8 cellular contexts compared by ENCODE assay signal in genomic region chr19:32675720-32676185, GRCh38. TPM values are rescaled to one million over a fixed set of nuclear protein-coding genes. Genes with fewer than 3 reads are reported as not detected.
A peak's percentile ranks its signal among the peaks of the same experiment; 100 is the strongest.
DNase-seq lines count a peak whose midpoint lies in the region; TF ChIP-seq lines count a peak whose summit lies in the region.

RGS9BP (plus strand) TSS chr19:32675848; CDS start chr19:32676264, 416 bp downstream.

- DNase-seq in Caco-2 (peak; percentile 83 to 86), HEK293T (ENCODE audit: extremely low spot score) (peak; percentile 78), NCI-H345 (lab: John Stamatoyannopoulos, UW) (peak; percentile 93), dorsolateral prefrontal cortex (peak; percentile 49 to 82 (median 74)), lower leg skin (ENCODE audit: low spot score in 2 of 2) (peak; percentile 75 to 97), NK-92 (lab: John Stamatoyannopoulos, UW; ENCODE audit: unreplicated experiment) (no peak)
- DNase-seq in activated CD4-positive, alpha-beta T cell treated with anti-CD3 and anti-CD28 coated beads, Interleukin-2, amount 10 ng/mL, durations not matched to agents 7 days and 5 days, result peak; percentile 66
- DNase-seq in stimulated activated CD4-positive, alpha-beta T cell treated with anti-CD3 and anti-CD28 coated beads, TNF-alpha, amount 100 ng/mL, for 1 hour (ENCODE audit: low read depth in 3 of 3, low spot score in 1 of 3), result peak; percentile 22 to 39 (median 30)

- H3K9me3 ChIP-seq in Caco-2, result no peaks in the 10 kb centered on the region

- H3K27me3 Mint-ChIP-seq in Caco-2 (ENCODE audit: insufficient read depth, unreplicated experiment), result no peaks in the 10 kb centered on the region
- H3K27me3 Mint-ChIP-seq in activated CD4-positive, alpha-beta T cell treated with anti-CD3 and anti-CD28 coated beads, Interleukin-2, amount 10 ng/mL, durations not matched to agents 7 days and 5 days, result peaks cover 19% of the 10 kb centered on the region

- H3K4me3 ChIP-seq in Caco-2 (ENCODE audit: low read depth, low read length), result peak within 1 kb of the TSS; percentile 90
- H3K4me3 ChIP-seq in dorsolateral prefrontal cortex, result peak within 1 kb of the TSS; percentile 73 to 99 (median 92)
- peak within 1 kb of the TSS; percentile 87 for H3K4me3 ChIP-seq in lower leg skin (ENCODE audit: low read depth, poor library complexity, severe bottlenecking)

- peak within 1 kb of the TSS; percentile 90 for H3K4me3 Mint-ChIP-seq in Caco-2 (ENCODE audit: unreplicated experiment)
- peak within 1 kb of the TSS; percentile 88 for H3K4me3 Mint-ChIP-seq in activated CD4-positive, alpha-beta T cell treated with anti-CD3 and anti-CD28 coated beads, Interleukin-2, amount 10 ng/mL, durations not matched to agents 7 days and 5 days

- CTCF ChIA-PET in Caco-2 (lab: Charles Lee), result no interaction called here
- CTCF ChIA-PET in HEK293T (lab: Yijun Ruan, JAX), result no interaction called here
- CTCF ChIA-PET in activated CD4-positive, alpha-beta T cell treated with anti-CD3 and anti-CD28 coated beads, Interleukin-2, amount 10 ng/mL, durations not matched to agents 7 days and 5 days (lab: Charles Lee), result interaction anchor here (0.6 kb wide), 1 partner anchor 96 kb away, joined by 3 read pairs; no protein-coding TSS in a partner anchor

- peak within 1 kb of the TSS in 49 of 59 donors; percentile 7 to 90 (median 77) for H3K27ac ChIP-seq in dorsolateral prefrontal cortex

- POLR2A ChIA-PET in Caco-2 (lab: Charles Lee) (interaction anchor here (1.5 kb wide), 1 partner anchor 16 kb away, joined by 5 read pairs; the partner anchor contains the start of gene NUDT19), HEK293T (lab: Yijun Ruan, JAX) (interaction anchor here (0.9 to 2.4 kb wide), 2 partner anchors 15 to 18 kb away, joined by 4 to 8 read pairs; partner anchors contain the start of gene NUDT19)
- POLR2A ChIA-PET in activated CD4-positive, alpha-beta T cell treated with anti-CD3 and anti-CD28 coated beads, Interleukin-2, amount 10 ng/mL, durations not matched to agents 7 days and 5 days (lab: Charles Lee), result interaction anchor here (1.1 kb wide), 1 partner anchor 16 kb away, joined by 3 read pairs; no protein-coding TSS in a partner anchor

- H3K9me3 Mint-ChIP-seq in Caco-2 (ENCODE audit: unreplicated experiment), result no peaks in the 10 kb centered on the region
- no peaks in the 10 kb centered on the region for H3K9me3 Mint-ChIP-seq in activated CD4-positive, alpha-beta T cell treated with anti-CD3 and anti-CD28 coated beads, Interleukin-2, amount 10 ng/mL, durations not matched to agents 7 days and 5 days

- 1% methylated on average over 21 to 40 of the region's 53 CpGs for WGBS in lower leg skin, 2 donors

- H3K4me1 Mint-ChIP-seq in Caco-2 (ENCODE audit: low read depth, unreplicated experiment), result peaks cover 30% of the 10 kb centered on the region
- peaks cover 34% of the 10 kb centered on the region for H3K4me1 Mint-ChIP-seq in activated CD4-positive, alpha-beta T cell treated with anti-CD3 and anti-CD28 coated beads, Interleukin-2, amount 10 ng/mL, durations not matched to agents 7 days and 5 days

- intact Hi-C loops in Caco-2 (cut with micrococcal nuclease; ENCODE audit: unreplicated experiment), result loop anchor here (1.0 to 10.0 kb wide), 3 partner anchors 16 to 271 kb away; partner anchors contain the start of genes DPY19L3 and NUDT19
- intact Hi-C loops in dorsolateral prefrontal cortex (cut with DNase I), result loop anchor here (2.0 to 10.0 kb wide), 4 partner anchors 15 to 289 kb away; partner anchors contain the start of genes NUDT19 (in 2 of the 2), DPY19L3 (in 1 of the 2) and PDCD5 (in 1 of the 2)
- intact Hi-C loops in lower leg skin (cut with DNase I; ENCODE audit: low total_unique reads), result no loop called here

- BruUV-seq in Caco-2 (replicated peaks; lab: Mats Ljungman, UMichigan), result no TSS peak

- TF ChIP-seq POLR2A in lower leg skin (IDR thresholded peaks at IDR 0.05), result no peak

- TF ChIP-seq CTCF in Caco-2 (IDR thresholded peaks at IDR 0.05; ENCODE audit: insufficient read depth in 1 of 2, low read depth in 1 of 2, low read length in 1 of 2, severe bottlenecking in 1 of 2, unreplicated experiment in 1 of 2) (no peak), dorsolateral prefrontal cortex (IDR thresholded peaks at IDR 0.05 in 54 of 56, conservative IDR thresholded peaks at IDR 0.05 in 2 of 56; ENCODE audit: low read depth in 1 of 56, partially characterized antibody in 56 of 56) (no peak), lower leg skin (IDR thresholded peaks at IDR 0.05) (no peak)

- H3K27me3 ChIP-seq in Caco-2 (replicated peaks; ENCODE audit: control insufficient read depth, insufficient read depth, low read length) (no peaks in the 10 kb centered on the region), dorsolateral prefrontal cortex (peaks cover 0 to 15% (median 4%) of the 10 kb centered on the region in 45 donors)

- H3K36me3 ChIP-seq in Caco-2 (ENCODE audit: control insufficient read depth, insufficient read depth, low read length), result 0 out of 2 replicates have a peak, but pooled peaks cover 2% of the 10 kb centered on the region

- H3K27ac Mint-ChIP-seq in Caco-2 (ENCODE audit: unreplicated experiment), result peak within 1 kb of the TSS; percentile 48
- H3K27ac Mint-ChIP-seq in activated CD4-positive, alpha-beta T cell treated with anti-CD3 and anti-CD28 coated beads, Interleukin-2, amount 10 ng/mL, durations not matched to agents 7 days and 5 days, result peak within 1 kb of the TSS; percentile 86

- H3K4me1 ChIP-seq in Caco-2, result peaks cover 9% of the 10 kb centered on the region

- H3K36me3 Mint-ChIP-seq in Caco-2 (ENCODE audit: insufficient read depth, unreplicated experiment), result peaks cover 15% of the 10 kb centered on the region
- H3K36me3 Mint-ChIP-seq in activated CD4-positive, alpha-beta T cell treated with anti-CD3 and anti-CD28 coated beads, Interleukin-2, amount 10 ng/mL, durations not matched to agents 7 days and 5 days (ENCODE audit: low read depth), result peaks cover 7% of the 10 kb centered on the region

TF ChIP-seq in HEK293T, 16 proteins besides CTCF, POLR2A, EP300 and RAD21:
- TF ChIP-seq PKNOX1 (IDR thresholded peaks at IDR 0.05) (no peak), BHLHE40 (IDR thresholded peaks at IDR 0.05; ENCODE audit: borderline replicate concordance) (no peak), ELF4 (IDR thresholded peaks at IDR 0.05) (no peak), ARNT (IDR thresholded peaks at IDR 0.05) (no peak), SUZ12 (IDR thresholded peaks at IDR 0.05) (no peak), LEF1 (IDR thresholded peaks at IDR 0.05; ENCODE audit: borderline replicate concordance) (no peak), TARDBP (IDR thresholded peaks at IDR 0.05) (no peak), ZNF384 (IDR thresholded peaks at IDR 0.05) (no peak), L3MBTL2 (conservative IDR thresholded peaks at IDR 0.05) (no peak)

RNA-seq across cellular contexts. Expression of gene RGS9BP, which starts in this region (rescaled TPM):
- 0.75 and 1.0 TPM in 2 replicates for total RNA-seq in Caco-2 (2022)
- total RNA-seq in activated CD4-positive, alpha-beta T cell treated with anti-CD3 and anti-CD28 coated beads, Interleukin-2, amount 10 ng/mL, durations not matched to agents 7 days and 5 days, result under 1 TPM; 0.35 TPM
- 1 to 10 TPM in 109 of 120 experiments, under 1 TPM in 11; 0.36 to 4.8 (median 1.8) TPM for total RNA-seq in dorsolateral prefrontal cortex
- 1 to 10 TPM; 1.0 to 2.9 (median 1.7) TPM for total RNA-seq in lower leg skin

Comparison
In these comparisons a context has a peak if more than half of its experiments do, and no peak if none do; other contexts are left out.
1. Peak in DNase-seq in activated CD4-positive, alpha-beta T cell treated with anti-CD3 and anti-CD28 coated beads, Interleukin-2, amount 10 ng/mL, durations not matched to agents 7 days and 5 days; RNA of the gene not detected or under 1 TPM.